8 cellular contexts compared by ENCODE assay signal in the genomic region with DNA sequence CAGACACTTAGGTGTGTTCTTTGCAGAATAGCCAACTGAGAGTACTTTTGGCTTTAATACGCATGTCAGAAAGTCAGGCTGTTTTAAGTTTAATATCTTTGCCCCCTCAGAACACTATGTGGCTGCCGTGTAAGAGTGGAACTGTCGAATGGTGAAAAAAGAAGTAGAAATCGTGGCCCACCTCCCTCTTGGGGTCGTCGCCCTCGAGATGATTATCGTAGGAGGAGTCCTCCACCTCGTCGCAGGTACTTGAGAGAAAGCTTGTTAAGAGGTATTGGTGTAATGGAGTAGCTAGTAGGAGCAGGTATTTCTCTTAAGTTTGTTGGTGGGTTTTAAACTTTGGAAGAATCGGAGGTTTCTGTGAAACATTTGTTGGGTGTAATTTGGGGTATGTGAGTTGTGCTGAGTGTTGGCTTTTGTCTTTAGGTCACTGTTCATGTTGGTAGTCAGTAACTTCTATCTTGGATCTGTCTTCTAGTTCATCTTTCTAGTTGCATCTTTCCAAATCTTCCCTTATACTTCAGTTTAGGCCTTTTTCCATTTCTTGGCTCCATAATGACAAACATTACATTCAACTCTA. TPM values are rescaled to one million over a fixed set of nuclear protein-coding genes. Genes with fewer than 3 reads are reported as not detected.
DNase-seq lines count a peak whose midpoint lies in the region; ATAC-seq and TF ChIP-seq lines count a peak whose summit lies in the region.

No MANE protein-coding gene starts in this region.

- H3K27ac ChIP-seq in ACC112 (ENCODE audit: low read depth, low read length) = no peak overlapping the region; the same call in 1 of the 2 replicates
- H3K27ac ChIP-seq in HUES64 (ENCODE audit: low read depth, low read length) = no peak overlapping the region
- H3K27ac ChIP-seq in naive thymus-derived CD4-positive, alpha-beta T cell (ENCODE audit: low read depth, low read length) = peak overlapping the region; percentile 73

- H3K79me2 ChIP-seq in ACC112 (ENCODE audit: control insufficient read depth, insufficient read depth, low read length, unreplicated experiment) = peaks cover 96% of the 10 kb centered on the region

- no peak for ATAC-seq in naive thymus-derived CD4-positive, alpha-beta T cell
- no peak for ATAC-seq in GM19467 (IDR thresholded peaks at IDR 0.05; ENCODE audit: unreplicated experiment)
- ATAC-seq in HG02642 (IDR thresholded peaks at IDR 0.05; ENCODE audit: poor library complexity, unreplicated experiment) = no peak

- H3K36me3 ChIP-seq in ACC112 (ENCODE audit: insufficient read depth, low read length) (peaks cover 82% of the 10 kb centered on the region), HUES64 (ENCODE audit: insufficient read depth, low read length) (peaks cover 90% of the 10 kb centered on the region)
- H3K36me3 ChIP-seq in naive thymus-derived CD4-positive, alpha-beta T cell (ENCODE audit: control insufficient read depth in 2 of 3, insufficient read depth in 3 of 3, low read length in 3 of 3) = peaks cover 62 to 79% (median 67%) of the 10 kb centered on the region in 3 experiments

- WGBS in HUES64 = 88% methylated on average over 11 of the region's 11 CpGs

- peaks cover 50% of the 10 kb centered on the region for H3K4me1 ChIP-seq in ACC112 (ENCODE audit: control insufficient read depth, insufficient read depth, low read length, unreplicated experiment)
- H3K4me1 ChIP-seq in HUES64 (ENCODE audit: insufficient read depth, low read length) = peaks cover 24% of the 10 kb centered on the region
- H3K4me1 ChIP-seq in naive thymus-derived CD4-positive, alpha-beta T cell (ENCODE audit: control insufficient read depth in 2 of 2, insufficient read depth in 2 of 2, low read length in 2 of 2) = peaks cover 54 to 71% of the 10 kb centered on the region in 2 donors

- peak overlapping the region; percentile 100 for H3K4me3 Mint-ChIP-seq in chondrocyte (ENCODE audit: unreplicated experiment)
- H3K4me3 Mint-ChIP-seq in naive thymus-derived CD4-positive, alpha-beta T cell = peak overlapping the region; percentile 79 to 98 (median 93)

- peaks cover 66% of the 10 kb centered on the region for H3K36me3 Mint-ChIP-seq in chondrocyte (ENCODE audit: low read depth)
- peaks cover 29 to 78% (median 66%) of the 10 kb centered on the region in 5 donors for H3K36me3 Mint-ChIP-seq in naive thymus-derived CD4-positive, alpha-beta T cell

- no peaks in the 10 kb centered on the region for H3K9me3 Mint-ChIP-seq in chondrocyte (ENCODE audit: low read depth)
- H3K9me3 Mint-ChIP-seq in naive thymus-derived CD4-positive, alpha-beta T cell = peaks cover 0 to 23% (median 0%) of the 10 kb centered on the region in 11 donors

- peaks cover 72% of the 10 kb centered on the region for H3K4me1 Mint-ChIP-seq in chondrocyte (ENCODE audit: low read depth)
- H3K4me1 Mint-ChIP-seq in naive thymus-derived CD4-positive, alpha-beta T cell = peaks cover 41 to 75% (median 64%) of the 10 kb centered on the region in 7 donors

- CTCF ChIA-PET in naive thymus-derived CD4-positive, alpha-beta T cell (lab: Charles Lee) = interaction anchor here (0.6 to 2.2 kb wide), 10 partner anchors 16 to 286 kb away, joined by 3 to 8 read pairs (median 4); no protein-coding TSS in a partner anchor

- no peaks in the 10 kb centered on the region for H3K27me3 Mint-ChIP-seq in chondrocyte (ENCODE audit: low read depth)
- H3K27me3 Mint-ChIP-seq in naive thymus-derived CD4-positive, alpha-beta T cell = peaks cover 0 to 3% (median 0%) of the 10 kb centered on the region in 5 donors

- POLR2A ChIA-PET in naive thymus-derived CD4-positive, alpha-beta T cell (lab: Charles Lee) = interaction anchor here (0.6 to 12.0 kb wide), 19 partner anchors 9 to 872 kb away, joined by 3 to 288 read pairs (median 4); a partner anchor contains a TSS

- no peaks in the 10 kb centered on the region for H3K9me3 ChIP-seq in HUES64 (ENCODE audit: insufficient read depth, low read depth, low read length)
- no peaks in the 10 kb centered on the region for H3K9me3 ChIP-seq in naive thymus-derived CD4-positive, alpha-beta T cell (ENCODE audit: control insufficient read depth in 2 of 3, low read length in 3 of 3)

- H3K27me3 ChIP-seq in ACC112 (ENCODE audit: insufficient read depth, low read length) (no peaks in the 10 kb centered on the region), HUES64 (ENCODE audit: insufficient read depth, low read length) (no peaks in the 10 kb centered on the region)
- no peaks in the 10 kb centered on the region for H3K27me3 ChIP-seq in naive thymus-derived CD4-positive, alpha-beta T cell (ENCODE audit: control insufficient read depth in 2 of 2, insufficient read depth in 2 of 2, low read length in 2 of 2)

- no peak overlapping the region for H2AFZ ChIP-seq in ACC112 (ENCODE audit: low read length, unreplicated experiment)

- no peak for TF ChIP-seq CTCF in chondrocyte (IDR thresholded peaks at IDR 0.05)

- no peak for DNase-seq in chondrocyte (ENCODE audit: low spot score)
- DNase-seq in naive thymus-derived CD4-positive, alpha-beta T cell = no peak
- no peak for DNase-seq in HuH-7.5 (ENCODE audit: low spot score)
- no peak for DNase-seq in AG08396 (ENCODE audit: low spot score)

- peak overlapping the region; percentile 95 for H3K4me3 ChIP-seq in ACC112 (ENCODE audit: low read depth, low read length)
- peak overlapping the region; percentile 88 for H3K4me3 ChIP-seq in HUES64 (ENCODE audit: low read length)
- peak overlapping the region; percentile 58 for H3K4me3 ChIP-seq in naive thymus-derived CD4-positive, alpha-beta T cell (ENCODE audit: low read length)

- peak overlapping the region; percentile 77 for H3K27ac Mint-ChIP-seq in chondrocyte (ENCODE audit: unreplicated experiment)
- peak overlapping the region; percentile 60 to 100 (median 91) for H3K27ac Mint-ChIP-seq in naive thymus-derived CD4-positive, alpha-beta T cell

- intact Hi-C loops in naive thymus-derived CD4-positive, alpha-beta T cell (cut with micrococcal nuclease) = loop anchor here in 1 of 2 donors (5.0 to 10.0 kb wide), 2 partner anchors 474 to 573 kb away; a partner anchor contains a TSS

- no peak overlapping the region for H3K9ac ChIP-seq in HUES64 (ENCODE audit: low read depth, low read length)

RNA-seq across cellular contexts. Expression of a gene that starts 4.7 kb away (rescaled TPM):
- polyA plus RNA-seq in HUES64 (2013, experiment 1 of 2) = 557 TPM
- 572 TPM for polyA plus RNA-seq in HUES64 (2013, experiment 2 of 2)
- total RNA-seq in chondrocyte = 180 to 233 TPM (median 191 TPM) in 3 replicates
- 100 to 1,000 TPM; 317 to 510 (median 426) TPM for total RNA-seq in naive thymus-derived CD4-positive, alpha-beta T cell
- 100 to 1,000 TPM; 359 to 403 TPM for polyA plus RNA-seq in naive thymus-derived CD4-positive, alpha-beta T cell

RNA-seq across cellular contexts. Expression of a gene that starts 51.5 kb away (rescaled TPM):
- 14.6 TPM for polyA plus RNA-seq in HUES64 (2013, experiment 1 of 2)
- polyA plus RNA-seq in HUES64 (2013, experiment 2 of 2) = 12.9 TPM
- total RNA-seq in chondrocyte = 60.4 to 65.1 TPM (median 63.2 TPM) in 3 replicates
- total RNA-seq in naive thymus-derived CD4-positive, alpha-beta T cell = 100 to 1,000 TPM in 2 of 5 experiments, 10 to 100 TPM in 3; 68.5 to 193 (median 95.0) TPM
- polyA plus RNA-seq in naive thymus-derived CD4-positive, alpha-beta T cell = 100 to 1,000 TPM in 1 of 2 donors, 10 to 100 TPM in 1; 56.6 to 123 TPM
